In genomic region chr16:20622498-20622870, GRCh38 we compare ENCODE assay signal across 37 cellular contexts. TPM values are rescaled to one million over a fixed set of nuclear protein-coding genes. Genes with fewer than 3 reads are reported as not detected.
"Had no signal": no experiment of that assay in that cellular context is flagged by ENCODE, and none has a peak within 500 bp of the region (broad histone marks: within the 10 kb centered on the region; RNA-seq: fewer than 3 reads in every experiment).

No MANE protein-coding gene starts in this region.

- H3K27ac ChIP-seq: adrenal gland, body of pancreas, brain microvascular endothelial cell, breast epithelium, VCaP had no signal

- H3K27me3 ChIP-seq: adrenal gland, body of pancreas, brain microvascular endothelial cell, breast epithelium had no signal

- H3K36me3 Mint-ChIP-seq: activated CD4-positive, alpha-beta memory T cell treated with anti-CD3 and anti-CD28 coated beads for 36 hours; activated naive CD4-positive, alpha-beta T cell treated with anti-CD3 and anti-CD28 coated beads, Interleukin-2, amount 50 U/mL, for 72 hours had no signal

- H3K9me3 Mint-ChIP-seq: activated B cell treated with CpG ODN at 0.5 μM for 24 hours; activated CD4-positive, alpha-beta memory T cell treated with anti-CD3 and anti-CD28 coated beads for 36 hours; activated CD4-positive, alpha-beta T cell treated with anti-CD3 and anti-CD28 coated beads, Interleukin-2, amount 10 ng/mL, durations not matched to agents 24 days and 14 days; activated CD8-positive, alpha-beta T cell treated with anti-CD3 and anti-CD28 coated beads for 36 hours; activated naive CD4-positive, alpha-beta T cell treated with anti-CD3 and anti-CD28 coated beads for 36 hours; activated naive CD4-positive, alpha-beta T cell treated with anti-CD3 and anti-CD28 coated beads, Interleukin-2, amount 50 U/mL, for 72 hours; activated T-cell treated with anti-CD3 and anti-CD28 coated beads, Interleukin-2, amount 50 U/mL, for 4 hours; activated T-cell treated with anti-CD3 and anti-CD28 coated beads, Interleukin-2, amount 50 U/mL, for 72 hours; activated T-helper 1 cell treated with anti-CD3 and anti-CD28 coated beads, Interleukin-12 subunit alpha, Interleukin-12 subunit beta, Interleukin-2, Interleukin-4 antibody, amounts not matched to agents 30 ng/mL and 10 ng/mL and 1 ng/mL, durations not matched to agents 14 hours and 24 hours and 36 hours; activated T-helper 17 cell treated with anti-CD3 and anti-CD28 coated beads, Interleukin-2, amount 50 U/mL, for 72 hours; T-helper 1 cell treated with Interleukin-12 subunit alpha and Interleukin-12 subunit beta and Interleukin-4 antibody, amounts not matched to agents 30 μg/mL and 1 μg/mL, for 36 hours; T-helper 2 cell treated with Interferon-gamma antibody and Interleukin-4, amounts not matched to agents 5 μg/mL and 100 μg/mL, for 36 hours had no signal

- H3K27ac Mint-ChIP-seq: activated B cell treated with CpG ODN at 0.5 μM for 24 hours; activated CD4-positive, alpha-beta memory T cell treated with anti-CD3 and anti-CD28 coated beads for 36 hours; activated CD4-positive, alpha-beta T cell treated with anti-CD3 and anti-CD28 coated beads, Interleukin-2, amount 10 ng/mL, durations not matched to agents 24 days and 14 days; activated CD8-positive, alpha-beta T cell treated with anti-CD3 and anti-CD28 coated beads for 36 hours; activated naive CD4-positive, alpha-beta T cell treated with anti-CD3 and anti-CD28 coated beads for 36 hours; activated naive CD4-positive, alpha-beta T cell treated with anti-CD3 and anti-CD28 coated beads, Interleukin-2, amount 50 U/mL, for 72 hours; activated T-cell treated with anti-CD3 and anti-CD28 coated beads, Interleukin-2, amount 50 U/mL, for 72 hours; activated T-helper 1 cell treated with anti-CD3 and anti-CD28 coated beads, Interleukin-12 subunit alpha, Interleukin-12 subunit beta, Interleukin-2, Interleukin-4 antibody, amounts not matched to agents 30 ng/mL and 10 ng/mL and 1 ng/mL, durations not matched to agents 14 hours and 24 hours and 36 hours; activated T-helper 17 cell treated with anti-CD3 and anti-CD28 coated beads, Interleukin-2, amount 50 U/mL, for 72 hours; T-helper 1 cell treated with Interleukin-12 subunit alpha and Interleukin-12 subunit beta and Interleukin-4 antibody, amounts not matched to agents 30 μg/mL and 1 μg/mL, for 36 hours; T-helper 2 cell treated with Interferon-gamma antibody and Interleukin-4, amounts not matched to agents 5 μg/mL and 100 μg/mL, for 36 hours had no signal

- H3K4me3 ChIP-seq: adrenal gland, body of pancreas, breast epithelium had no signal

- H3K4me3 Mint-ChIP-seq: activated B cell treated with CpG ODN at 0.5 μM for 24 hours; activated CD4-positive, alpha-beta memory T cell treated with anti-CD3 and anti-CD28 coated beads for 36 hours; activated CD4-positive, alpha-beta T cell treated with anti-CD3 and anti-CD28 coated beads, Interleukin-2, amount 10 ng/mL, durations not matched to agents 24 days and 14 days; activated CD8-positive, alpha-beta T cell treated with anti-CD3 and anti-CD28 coated beads for 36 hours; activated naive CD4-positive, alpha-beta T cell treated with anti-CD3 and anti-CD28 coated beads for 36 hours; activated T-cell treated with anti-CD3 and anti-CD28 coated beads, Interleukin-2, amount 50 U/mL, for 4 hours; activated T-cell treated with anti-CD3 and anti-CD28 coated beads, Interleukin-2, amount 50 U/mL, for 72 hours; activated T-helper 1 cell treated with anti-CD3 and anti-CD28 coated beads, Interleukin-12 subunit alpha, Interleukin-12 subunit beta, Interleukin-2, Interleukin-4 antibody, amounts not matched to agents 30 ng/mL and 10 ng/mL and 1 ng/mL, durations not matched to agents 14 hours and 24 hours and 36 hours; activated T-helper 17 cell treated with anti-CD3 and anti-CD28 coated beads, Interleukin-2, amount 50 U/mL, for 72 hours; T-helper 1 cell treated with Interleukin-12 subunit alpha and Interleukin-12 subunit beta and Interleukin-4 antibody, amounts not matched to agents 30 μg/mL and 1 μg/mL, for 36 hours; T-helper 2 cell treated with Interferon-gamma antibody and Interleukin-4, amounts not matched to agents 5 μg/mL and 100 μg/mL, for 36 hours had no signal

- DNase-seq: activated B cell treated with CpG ODN at 0.5 μM for 24 hours; activated CD4-positive, alpha-beta memory T cell treated with anti-CD3 and anti-CD28 coated beads for 36 hours; activated CD4-positive, alpha-beta T cell treated with anti-CD3 and anti-CD28 coated beads for 4 hours; activated CD4-positive, alpha-beta T cell treated with anti-CD3 and anti-CD28 coated beads, Interleukin-2, amount 10 ng/mL, durations not matched to agents 24 days and 14 days; activated CD4-positive, CD25-positive, alpha-beta regulatory T cell treated with anti-CD3 and anti-CD28 coated beads, Interleukin-2, amount 50 U/mL, for 72 hours; activated CD8-positive, alpha-beta memory T cell treated with anti-CD3 and anti-CD28 coated beads, Interleukin-2, amount 50 U/mL, for 4 hours; activated CD8-positive, alpha-beta T cell treated with anti-CD3 and anti-CD28 coated beads for 36 hours; activated effector memory CD4-positive, alpha-beta T cell treated with anti-CD3 and anti-CD28 coated beads, Interleukin-2, amount 50 U/mL, for 16 hours; activated gamma-delta T cell treated with Interleukin-2 at 50 U/mL for 16 hours; activated naive CD4-positive, alpha-beta T cell; activated naive CD4-positive, alpha-beta T cell treated with anti-CD3 and anti-CD28 coated beads for 36 hours; activated naive CD4-positive, alpha-beta T cell treated with anti-CD3 and anti-CD28 coated beads, Interleukin-2, amount 50 U/mL, for 16 hours; activated T-cell treated with anti-CD3 and anti-CD28 coated beads for 4 hours; activated T-cell treated with anti-CD3 and anti-CD28 coated beads, Interleukin-2, amount 50 U/mL, for 1 hour; activated T-cell treated with anti-CD3 and anti-CD28 coated beads, Interleukin-2, amount 50 U/mL, for 4 hours; activated T-cell treated with anti-CD3 and anti-CD28 coated beads, Interleukin-2, amount 50 U/mL, for 72 hours; adrenal gland; amniotic stem cell; aorta; brain microvascular endothelial cell; central memory CD4-positive, alpha-beta T cell; SW 1271; T-helper 1 cell; T-helper 2 cell; T-helper 9 cell had no signal

- H3K9me3 ChIP-seq: adrenal gland, body of pancreas, breast epithelium had no signal

- H3K4me1 ChIP-seq: adrenal gland, body of pancreas, breast epithelium had no signal

- ATAC-seq: activated CD8-positive, alpha-beta T cell treated with anti-CD3 and anti-CD28 coated beads for 36 hours; activated naive CD4-positive, alpha-beta T cell treated with anti-CD3 and anti-CD28 coated beads, Interleukin-2, amount 50 U/mL, for 72 hours; activated T-cell treated with anti-CD3 and anti-CD28 coated beads, Interleukin-2, amount 50 U/mL, for 4 hours; activated T-cell treated with anti-CD3 and anti-CD28 coated beads, Interleukin-2, amount 50 U/mL, for 72 hours; activated T-helper 17 cell treated with anti-CD3 and anti-CD28 coated beads, Interleukin-2, amount 50 U/mL, for 72 hours had no signal

- H3K27me3 Mint-ChIP-seq: activated CD4-positive, alpha-beta memory T cell treated with anti-CD3 and anti-CD28 coated beads for 36 hours had no signal

- H3K36me3 ChIP-seq: adrenal gland, brain microvascular endothelial cell, breast epithelium had no signal

- H3K4me1 Mint-ChIP-seq: activated B cell treated with CpG ODN at 0.5 μM for 24 hours; activated CD4-positive, alpha-beta T cell treated with anti-CD3 and anti-CD28 coated beads, Interleukin-2, amount 10 ng/mL, durations not matched to agents 24 days and 14 days; activated T-helper 17 cell treated with anti-CD3 and anti-CD28 coated beads, Interleukin-2, amount 50 U/mL, for 72 hours had no signal

RNA-seq across cellular contexts. Expression of gene ACSM2B, which starts 46.3 kb away (rescaled TPM):
- total RNA-seq: activated B cell treated with CpG ODN at 0.5 μM for 24 hours; activated CD4-positive, alpha-beta memory T cell treated with anti-CD3 and anti-CD28 coated beads for 36 hours; activated CD4-positive, alpha-beta T cell treated with anti-CD3 and anti-CD28 coated beads, Interleukin-2, amount 10 ng/mL, durations not matched to agents 24 days and 14 days; activated CD8-positive, alpha-beta memory T cell treated with anti-CD3 and anti-CD28 coated beads for 36 hours; activated CD8-positive, alpha-beta T cell treated with anti-CD3 and anti-CD28 coated beads for 36 hours; activated naive CD4-positive, alpha-beta T cell treated with anti-CD3 and anti-CD28 coated beads for 36 hours; activated naive CD4-positive, alpha-beta T cell treated with anti-CD3 and anti-CD28 coated beads, Interleukin-2, amount 50 U/mL, for 72 hours; activated T-helper 1 cell treated with anti-CD3 and anti-CD28 coated beads, Interleukin-12 subunit alpha, Interleukin-12 subunit beta, Interleukin-2, Interleukin-4 antibody, amounts not matched to agents 30 ng/mL and 10 ng/mL and 1 ng/mL, durations not matched to agents 14 hours and 24 hours and 36 hours; activated T-helper 17 cell treated with anti-CD3 and anti-CD28 coated beads, Interleukin-2, amount 50 U/mL, for 72 hours; aorta; astrocyte; breast epithelium; cardiac septum; cerebellum had no signal
- polyA plus RNA-seq: aorta had no signal
